Comparison of ENCODE assay signal across 18 cellular contexts in genomic region chr22:43171607-43172006, GRCh38.
"Had no signal": no experiment of that assay in that cellular context is flagged by ENCODE, and none has a peak within 500 bp of the region (broad histone marks: within the 10 kb centered on the region; RNA-seq: fewer than 3 reads in every experiment).

No MANE protein-coding gene starts in this region.

- H3K9me3 ChIP-seq: body of pancreas, lower lobe of right lung, pancreas had no signal

- ATAC-seq: activated CD4-positive, alpha-beta T cell treated with anti-CD3 and anti-CD28 coated beads for 36 hours; activated CD8-positive, alpha-beta memory T cell treated with anti-CD3 and anti-CD28 coated beads, Interleukin-2, amount 10 ng/mL, durations not matched to agents 7 days and 5 days; body of pancreas; lower lobe of right lung; stimulated activated naive CD8-positive, alpha-beta T cell treated with anti-CD3 and anti-CD28 coated beads, Interleukin-15, Interleukin-2, amounts not matched to agents 100 U/mL and 50 U/mL, for 24 hours; T-helper 17 cell had no signal

- FAIRE-seq: frontal cortex, pancreas had no signal

- DNase-seq: activated CD4-positive, alpha-beta memory T cell treated with anti-CD3 and anti-CD28 coated beads for 36 hours; activated CD4-positive, alpha-beta T cell treated with anti-CD3 and anti-CD28 coated beads for 36 hours; activated CD8-positive, alpha-beta memory T cell treated with anti-CD3 and anti-CD28 coated beads, Interleukin-2, amount 10 ng/mL, durations not matched to agents 7 days and 5 days; activated naive CD4-positive, alpha-beta T cell treated with anti-CD3 and anti-CD28 coated beads, Interleukin-2, amount 10 ng/mL, durations not matched to agents 7 days and 5 days; activated T-cell treated with anti-CD3 and anti-CD28 coated beads, Interleukin-2, amount 50 U/mL, for 1 hour; body of pancreas; effector memory CD4-positive, alpha-beta T cell; head of caudate nucleus; immature natural killer cell; lower lobe of right lung; naive B cell; stimulated activated CD4-positive, alpha-beta T cell treated with anti-CD3 and anti-CD28 coated beads, Interleukin-4, amount 100 ng/mL, for 4 hours; stimulated activated naive CD8-positive, alpha-beta T cell treated with anti-CD3 and anti-CD28 coated beads, Interleukin-15, Interleukin-2, amounts not matched to agents 100 U/mL and 50 U/mL, for 24 hours; T-helper 17 cell had no signal

- H3K4me1 ChIP-seq: body of pancreas, lower lobe of right lung, neural progenitor cell, pancreas had no signal

- H3K4me3 ChIP-seq: body of pancreas, coronary artery, lower lobe of right lung, neural progenitor cell, pancreas had no signal

- H3K36me3 ChIP-seq: neural progenitor cell had no signal

- H3K27me3 ChIP-seq: body of pancreas, neural progenitor cell, pancreas had no signal

- H3K27ac ChIP-seq: body of pancreas, coronary artery, lower lobe of right lung, neural progenitor cell, pancreas had no signal
